In genomic region chr15:63504979-63505841, GRCh38 we compare ENCODE assay signal across 8 cellular contexts. TPM values are rescaled to one million over a fixed set of nuclear protein-coding genes. Genes with fewer than 3 reads are reported as not detected.
DNase-seq lines count a peak whose midpoint lies in the region; ATAC-seq and TF ChIP-seq lines count a peak whose summit lies in the region.

No MANE protein-coding gene starts in this region.

- ATAC-seq in HG03039 (IDR thresholded peaks at IDR 0.05; ENCODE audit: unreplicated experiment) (peak; percentile 7), esophagus mucosa (peak; percentile 0)

- H3K4me1 ChIP-seq in mucosa of rectum (ENCODE audit: control insufficient read depth in 2 of 2, insufficient read depth in 2 of 2, low read length in 2 of 2), result peaks cover 55% of the 10 kb centered on the region in 2 donors
- peaks cover 38 to 63% of the 10 kb centered on the region in 2 donors for H3K4me1 ChIP-seq in thyroid gland

- H3K27ac ChIP-seq in mucosa of rectum (ENCODE audit: low read depth in 2 of 2, low read length in 2 of 2) (peak overlapping the region; percentile 97), thyroid gland (peak overlapping the region; percentile 87 to 95 (median 93))

- 2% methylated on average over 21 to 22 of the region's 79 CpGs for WGBS in thyroid gland, 2 donors

- intact Hi-C loops in thyroid gland (cut with DNase I), result loop anchor here (5.0 to 10.0 kb wide), 2 partner anchors 50 to 92 kb away; partner anchors contain the start of gene FBXL22

- no peaks in the 10 kb centered on the region for H3K36me3 ChIP-seq in mucosa of rectum (ENCODE audit: control insufficient read depth in 2 of 2, insufficient read depth in 2 of 2, low read length in 2 of 2)
- no peaks in the 10 kb centered on the region for H3K36me3 ChIP-seq in thyroid gland

- peak in 2 of 6 experiments; percentile 32 to 45 for TF ChIP-seq CTCF in thyroid gland (IDR thresholded peaks at IDR 0.05)

- peak in 1 of 2 donors; percentile 20 for TF ChIP-seq POLR2A in thyroid gland (IDR thresholded peaks at IDR 0.05)

- H3K4me3 ChIP-seq in mucosa of rectum (ENCODE audit: low read length in 2 of 2), result peak overlapping the region; percentile 92 to 94
- H3K4me3 ChIP-seq in thyroid gland (replicated peaks in 1 of 3), result peak overlapping the region; percentile 57 to 89 (median 79)

- H3K9ac ChIP-seq in mucosa of rectum (ENCODE audit: low read depth in 1 of 2, low read length in 2 of 2), result peak overlapping the region; percentile 87 to 93

- peak; percentile 27 for DNase-seq in activated T-cell treated with anti-CD3 and anti-CD28 coated beads for 48 hours (ENCODE audit: low read depth)
- no peak for DNase-seq in activated T-cell treated with anti-CD3 and anti-CD28 coated beads for 4 hours
- peak; percentile 62 for DNase-seq in NCI-H526 treated with DMSO at 0.1 percent for 48 hours (lab: John Stamatoyannopoulos, UW)
- peak; percentile 63 for DNase-seq in activated T-cell treated with anti-CD3 and anti-CD28 coated beads, Interleukin-2, amount 50 U/mL, for 1 hour
- peak; percentile 65 to 67 for DNase-seq in thyroid gland

- no peaks in the 10 kb centered on the region for H3K27me3 ChIP-seq in mucosa of rectum (ENCODE audit: control insufficient read depth in 2 of 2, insufficient read depth in 2 of 2, low read length in 2 of 2)
- H3K27me3 ChIP-seq in thyroid gland, result no peaks in the 10 kb centered on the region

- H3K9me3 ChIP-seq in mucosa of rectum (ENCODE audit: control insufficient read depth in 2 of 2, low read length in 2 of 2) (no peaks in the 10 kb centered on the region), thyroid gland (no peaks in the 10 kb centered on the region)

RNA-seq across cellular contexts. Expression of gene USP3, which starts 0.8 kb away (rescaled TPM):
- total RNA-seq in esophagus mucosa (37.0 TPM), thyroid gland (10 to 100 TPM; 42.9 to 82.2 (median 53.7) TPM)
